1 cellular context compared by ENCODE assay signal in genomic region chr22:26581769-26582168, GRCh38.
TF ChIP-seq lines count a peak whose summit lies in the region.

No MANE protein-coding gene starts in this region.

TF ChIP-seq in K562, 482 proteins besides CTCF, POLR2A, EP300 and RAD21:
- TF ChIP-seq ZBTB40 (IDR thresholded peaks at IDR 0.05) (peak; percentile 87), ZBTB40 (CRISPR knock-in tag; IDR thresholded peaks at IDR 0.05) (peak; percentile 75), GATAD2A (IDR thresholded peaks at IDR 0.05) (no peak)
